8 cellular contexts compared by ENCODE assay signal in the genomic region with DNA sequence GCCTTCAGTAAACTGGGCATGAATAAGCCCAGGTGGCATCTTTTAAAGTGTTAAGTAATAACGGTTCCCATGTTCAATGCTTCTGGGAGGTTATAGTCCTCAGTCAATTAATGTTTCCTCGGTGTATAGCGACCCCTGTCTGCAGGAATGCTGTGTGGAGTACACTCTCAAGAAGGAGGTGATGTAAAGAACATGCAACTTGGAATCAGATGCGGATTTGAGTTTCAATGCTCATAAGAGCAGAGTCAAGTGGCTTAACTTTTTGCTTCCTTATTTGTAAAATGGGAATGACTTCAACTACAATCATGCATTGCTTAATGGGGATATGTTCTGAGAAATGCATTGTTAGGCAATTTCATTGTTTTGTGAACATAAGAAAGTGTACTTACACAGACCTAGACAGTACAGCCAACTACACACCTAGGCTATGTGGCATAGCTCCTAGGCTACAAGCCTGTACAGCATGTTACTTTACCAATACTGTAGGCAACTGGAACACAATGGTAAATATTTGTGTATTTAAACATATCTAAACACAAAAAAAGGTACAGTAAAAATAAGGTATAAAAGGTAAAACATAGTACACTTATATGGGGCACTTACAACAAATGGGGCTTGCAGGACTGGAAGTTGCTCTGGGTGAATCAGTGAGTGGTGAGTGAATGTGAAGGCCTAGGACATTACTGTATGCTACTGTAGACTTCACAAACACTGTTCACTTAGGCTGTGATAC. TPM values are rescaled to one million over a fixed set of nuclear protein-coding genes. Genes with fewer than 3 reads are reported as not detected.
DNase-seq lines count a peak whose midpoint lies in the region; TF ChIP-seq lines count a peak whose summit lies in the region.

No MANE protein-coding gene starts in this region.

- no peak for DNase-seq in GM06990 (ENCODE audit: extremely low read depth, insufficient read length)
- peak; percentile 70 for DNase-seq in H7
- peak; percentile 85 for DNase-seq in MM.1S
- DNase-seq in amniotic stem cell (lab: John Stamatoyannopoulos, UW): peak; percentile 79
- DNase-seq in hepatocyte (ENCODE audit: low spot score): peak; percentile 85
- peak; percentile 67 for DNase-seq in smooth muscle cell of the brain vasculature (ENCODE audit: low read depth, low spot score)
- DNase-seq in GM19240 (ENCODE audit: insufficient read length, low spot score): no peak

- TF ChIP-seq CTCF in GM06990 (IDR thresholded peaks at IDR 0.05; ENCODE audit: insufficient read depth, low read length, poor library complexity, severe bottlenecking) (peak; percentile 85), MM.1S (IDR thresholded peaks at IDR 0.05; ENCODE audit: low read length) (peak; percentile 91), SU-DHL-6 (IDR thresholded peaks at IDR 0.05; ENCODE audit: insufficient read depth, low read length, poor library complexity, severe bottlenecking) (peak; percentile 78), hepatocyte (IDR thresholded peaks at IDR 0.05; ENCODE audit: poor library complexity) (peak; percentile 80)

- H2AFZ ChIP-seq in MM.1S (ENCODE audit: low read length) (no peak overlapping the region), SU-DHL-6 (ENCODE audit: low read depth, low read length, severe bottlenecking) (no peak overlapping the region), hepatocyte (no peak overlapping the region)

- H3K9me3 ChIP-seq in MM.1S (replicated peaks; ENCODE audit: insufficient read depth, low read length) (no peaks in the 10 kb centered on the region), SU-DHL-6 (ENCODE audit: insufficient read depth, low read length) (no peaks in the 10 kb centered on the region), hepatocyte (ENCODE audit: low read depth) (no peaks in the 10 kb centered on the region)

- no peaks in the 10 kb centered on the region for H3K4me1 ChIP-seq in MM.1S (ENCODE audit: low read length)
- no peaks in the 10 kb centered on the region for H3K4me1 ChIP-seq in hepatocyte (ENCODE audit: insufficient read depth)

- H3K4me2 ChIP-seq in MM.1S (ENCODE audit: low read depth, low read length): no peak overlapping the region
- no peak overlapping the region for H3K4me2 ChIP-seq in SU-DHL-6 (ENCODE audit: low read depth, low read length, poor library complexity, severe bottlenecking)
- no peak overlapping the region for H3K4me2 ChIP-seq in hepatocyte

- H3F3A ChIP-seq in MM.1S (ENCODE audit: insufficient read depth, low read length): no peaks in the 10 kb centered on the region
- H3F3A ChIP-seq in SU-DHL-6 (ENCODE audit: insufficient read depth): no peaks in the 10 kb centered on the region

- H3K9me2 ChIP-seq in MM.1S (replicated peaks; ENCODE audit: insufficient read depth, low read length) (no peaks in the 10 kb centered on the region), SU-DHL-6 (replicated peaks; ENCODE audit: insufficient read depth, low read length) (no peaks in the 10 kb centered on the region), hepatocyte (replicated peaks; ENCODE audit: insufficient read depth) (no peaks in the 10 kb centered on the region)

- H3K36me3 ChIP-seq in GM06990 (ENCODE audit: control insufficient read depth, insufficient read depth, low read length) (no peaks in the 10 kb centered on the region), H7 (replicated peaks; ENCODE audit: control insufficient read depth, insufficient read depth, low read length) (no peaks in the 10 kb centered on the region), MM.1S (replicated peaks; ENCODE audit: insufficient read depth, low read length) (no peaks in the 10 kb centered on the region), SU-DHL-6 (ENCODE audit: low read length) (no peaks in the 10 kb centered on the region), hepatocyte (replicated peaks; ENCODE audit: insufficient read depth, low read depth) (no peaks in the 10 kb centered on the region)

- H4K20me1 ChIP-seq in MM.1S (ENCODE audit: insufficient read depth, low read length) (no peaks in the 10 kb centered on the region), SU-DHL-6 (ENCODE audit: low read depth, low read length) (no peaks in the 10 kb centered on the region), hepatocyte (ENCODE audit: insufficient read depth, poor library complexity, severe bottlenecking) (no peaks in the 10 kb centered on the region)

- H3K79me2 ChIP-seq in MM.1S (ENCODE audit: low read length): no peaks in the 10 kb centered on the region
- H3K79me2 ChIP-seq in SU-DHL-6 (ENCODE audit: insufficient read depth, low read length): no peaks in the 10 kb centered on the region
- no peaks in the 10 kb centered on the region for H3K79me2 ChIP-seq in hepatocyte

- H3K27ac ChIP-seq in MM.1S (ENCODE audit: low read length): no peak overlapping the region
- no peak overlapping the region for H3K27ac ChIP-seq in SU-DHL-6 (ENCODE audit: low read depth, low read length)
- H3K27ac ChIP-seq in hepatocyte: no peak overlapping the region

- H3K9ac ChIP-seq in MM.1S (ENCODE audit: low read length) (no peak overlapping the region), SU-DHL-6 (ENCODE audit: low read length) (no peak overlapping the region)

- no peaks in the 10 kb centered on the region for H3K27me3 ChIP-seq in GM06990 (replicated peaks; ENCODE audit: control insufficient read depth, insufficient read depth, low read length)
- no peaks in the 10 kb centered on the region for H3K27me3 ChIP-seq in H7 (ENCODE audit: control insufficient read depth, insufficient read depth, low read length)
- no peaks in the 10 kb centered on the region for H3K27me3 ChIP-seq in MM.1S (replicated peaks; ENCODE audit: insufficient read depth, low read length)
- no peaks in the 10 kb centered on the region for H3K27me3 ChIP-seq in SU-DHL-6 (ENCODE audit: low read length)
- H3K27me3 ChIP-seq in hepatocyte: no peaks in the 10 kb centered on the region

- WGBS in hepatocyte (ENCODE audit: low lambda C conversion rate, missing lambda C conversion rate): 15% methylated on average over 4 of the region's 4 CpGs

- H3K4me3 ChIP-seq in GM06990 (replicated peaks; ENCODE audit: low read depth, low read length) (no peak overlapping the region), H7 (ENCODE audit: insufficient read depth, low read depth, low read length) (no peak overlapping the region), MM.1S (ENCODE audit: low read length) (no peak overlapping the region), SU-DHL-6 (ENCODE audit: insufficient read depth, low read length, poor library complexity, severe bottlenecking) (no peak overlapping the region), hepatocyte (no peak overlapping the region)

RNA-seq across cellular contexts. Expression of a gene that starts 6.7 kb away (rescaled TPM):
- total RNA-seq in H7 (2014; rRNA removed; shearing (Covaris generic)): 83.8 and 96.2 TPM in 2 replicates
- 88.1 and 95.8 TPM in 2 replicates for total RNA-seq in hepatocyte
- polyA plus RNA-seq in hepatocyte: 50.7 and 67.4 TPM in 2 replicates

RNA-seq across cellular contexts. Expression of a gene that starts 7.6 kb away (rescaled TPM):
- total RNA-seq in H7 (2014; rRNA removed; shearing (Covaris generic)): 0.15 and 0.35 TPM in 2 replicates
- total RNA-seq in hepatocyte: 1.6 and 4.7 TPM in 2 replicates
- polyA plus RNA-seq in hepatocyte: 0.43 and 1.2 TPM in 2 replicates

Comparison
In these comparisons a context has a peak if more than half of its experiments do, and no peak if none do; other contexts are left out.
1. DNase-seq: peak in H7 (single experiment), MM.1S (single experiment), amniotic stem cell (single experiment), hepatocyte (single experiment) and smooth muscle cell of the brain vasculature (single experiment); none in GM06990 (single experiment) and GM19240 (single experiment).
2. Peak in every context shown above with its lines, with median percentiles within 50 percentile points of each other: CTCF ChIP-seq.